23 cellular contexts compared by ENCODE assay signal in the genomic region with DNA sequence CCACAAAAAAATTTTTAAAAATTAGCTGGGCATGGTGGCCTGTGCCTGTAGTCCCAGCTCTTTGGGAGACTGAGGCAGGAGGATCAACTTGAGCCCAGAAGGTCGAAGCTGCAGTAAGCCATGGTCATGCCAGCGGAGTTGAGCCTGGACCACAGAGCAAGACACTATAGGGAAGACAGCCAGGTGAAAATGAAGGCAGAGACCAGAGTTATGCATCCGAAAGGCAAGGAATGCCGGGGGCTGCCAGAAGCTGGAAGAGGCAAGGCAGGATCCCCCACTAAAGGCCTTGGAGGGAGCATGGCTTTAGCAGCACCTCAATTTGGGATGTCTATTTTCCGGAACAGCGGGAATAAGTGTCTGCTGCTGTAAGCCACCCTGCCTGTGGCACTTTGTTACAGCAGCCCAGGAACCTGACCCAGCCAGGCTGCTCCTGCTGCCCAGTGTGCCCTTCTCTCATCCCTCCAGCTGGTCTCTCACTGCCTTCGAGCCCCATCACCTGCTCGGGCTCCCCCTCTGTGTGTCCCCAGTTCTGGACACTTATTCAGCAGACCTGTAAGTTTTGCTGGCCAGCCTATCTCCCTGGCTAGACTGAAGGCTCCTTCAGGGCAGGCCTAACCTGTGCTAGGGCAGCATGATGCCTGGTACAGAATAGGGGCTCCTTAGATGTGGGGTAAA. TPM values are rescaled to one million over a fixed set of nuclear protein-coding genes. Genes with fewer than 3 reads are reported as not detected.
DNase-seq lines count a peak whose midpoint lies in the region; TF ChIP-seq lines count a peak whose summit lies in the region.
"Had no signal": no experiment of that assay in that cellular context is flagged by ENCODE, and none has a peak within 500 bp of the region (broad histone marks: within the 10 kb centered on the region; RNA-seq: fewer than 3 reads in every experiment).

No MANE protein-coding gene starts in this region.

- peak overlapping the region; percentile 15 for H4K91ac ChIP-seq in mesenchymal stem cell (ENCODE audit: low read length)

- H3K36me3 Mint-ChIP-seq in activated naive CD8-positive, alpha-beta T cell treated with anti-CD3 and anti-CD28 coated beads for 36 hours = no peaks in the 10 kb centered on the region
- H3K36me3 Mint-ChIP-seq: activated naive CD4-positive, alpha-beta T cell treated with anti-CD3 and anti-CD28 coated beads, Interleukin-2, amount 50 U/mL, for 24 hours; natural killer cell treated with Interleukin-12 subunit alpha and Interleukin-12 subunit beta and Interleukin-15 and Interleukin-18, amount 100 ng/mL, for 72 hours; stimulated activated memory B cell treated with anti-CD40 and anti-IgM and Interleukin-4, amounts not matched to agents 10 μg/mL and 1 μg/mL and 100 μg/mL, for 72 hours had no signal

- H4K8ac ChIP-seq in mesenchymal stem cell (ENCODE audit: low read length) = no peak overlapping the region

- H3K27ac Mint-ChIP-seq in activated naive CD8-positive, alpha-beta T cell treated with anti-CD3 and anti-CD28 coated beads for 36 hours = no peak overlapping the region
- H3K27ac Mint-ChIP-seq: activated B cell treated with CpG ODN at 0.5 μM for 24 hours; natural killer cell treated with Interleukin-12 subunit alpha and Interleukin-12 subunit beta and Interleukin-15 and Interleukin-18, amount 100 ng/mL, for 72 hours had no signal

- H3K27ac ChIP-seq in HUES6 (ENCODE audit: low read depth, low read length) (no peak overlapping the region), WERI-Rb-1 (peak overlapping the region; percentile 83), mesenchymal stem cell (ENCODE audit: low read length, poor library complexity, severe bottlenecking) (no peak overlapping the region), spleen (no peak overlapping the region)
- H3K27ac ChIP-seq: dorsolateral prefrontal cortex, HL-60, ovary, SJCRH30 had no signal

- H2BK120ac ChIP-seq in mesenchymal stem cell (ENCODE audit: low read depth, low read length) = no peak overlapping the region

- H2AK5ac ChIP-seq in mesenchymal stem cell (ENCODE audit: low read length, severe bottlenecking) = peak overlapping the region; percentile 60

- TF ChIP-seq CTCF in WERI-Rb-1 (IDR thresholded peaks at IDR 0.05; ENCODE audit: low read depth, low read length) (no peak), spleen (IDR thresholded peaks at IDR 0.05 in 8 of 11, conservative IDR thresholded peaks at IDR 0.05 in 3 of 11) (no peak)

- no peaks in the 10 kb centered on the region for H3K27me3 ChIP-seq in HUES6 (ENCODE audit: control insufficient read depth, insufficient read depth, low read length)
- H3K27me3 ChIP-seq in WERI-Rb-1 (ENCODE audit: insufficient read depth, low read depth, severe bottlenecking) = no peaks in the 10 kb centered on the region
- H3K27me3 ChIP-seq in mesenchymal stem cell (ENCODE audit: control insufficient read depth in 1 of 2, insufficient read depth in 1 of 2, low read length in 2 of 2) = no peaks in the 10 kb centered on the region
- no peaks in the 10 kb centered on the region for H3K27me3 ChIP-seq in spleen (replicated peaks in 1 of 7)
- H3K27me3 ChIP-seq: dorsolateral prefrontal cortex, ovary, SJCRH30 had no signal

- no peaks in the 10 kb centered on the region for H3K9me3 Mint-ChIP-seq in activated naive CD8-positive, alpha-beta T cell treated with anti-CD3 and anti-CD28 coated beads for 36 hours
- H3K9me3 Mint-ChIP-seq: activated B cell treated with CpG ODN at 0.5 μM for 24 hours; activated naive CD4-positive, alpha-beta T cell treated with anti-CD3 and anti-CD28 coated beads, Interleukin-2, amount 50 U/mL, for 24 hours; natural killer cell treated with Interleukin-12 subunit alpha and Interleukin-12 subunit beta and Interleukin-15 and Interleukin-18, amount 100 ng/mL, for 72 hours; stimulated activated memory B cell treated with anti-CD40 and anti-IgM and Interleukin-4, amounts not matched to agents 10 μg/mL and 1 μg/mL and 100 μg/mL, for 72 hours had no signal

- no peak overlapping the region for H3K4ac ChIP-seq in mesenchymal stem cell (ENCODE audit: low read depth in 1 of 2, low read length in 2 of 2)

- no peaks in the 10 kb centered on the region for H3K27me3 Mint-ChIP-seq in activated naive CD8-positive, alpha-beta T cell treated with anti-CD3 and anti-CD28 coated beads for 36 hours
- H3K27me3 Mint-ChIP-seq: activated B cell treated with CpG ODN at 0.5 μM for 24 hours; activated naive CD4-positive, alpha-beta T cell treated with anti-CD3 and anti-CD28 coated beads, Interleukin-2, amount 50 U/mL, for 24 hours; natural killer cell treated with Interleukin-12 subunit alpha and Interleukin-12 subunit beta and Interleukin-15 and Interleukin-18, amount 100 ng/mL, for 72 hours; stimulated activated memory B cell treated with anti-CD40 and anti-IgM and Interleukin-4, amounts not matched to agents 10 μg/mL and 1 μg/mL and 100 μg/mL, for 72 hours had no signal

- TF ChIP-seq POLR2A in spleen (IDR thresholded peaks at IDR 0.05) = no peak

- H2AFZ ChIP-seq in mesenchymal stem cell (ENCODE audit: low read depth, low read length) = no peak overlapping the region

- H3K9ac ChIP-seq in HUES6 (ENCODE audit: low read length) (peak overlapping the region; percentile 2), mesenchymal stem cell (ENCODE audit: low read length) (no peak overlapping the region)

- H2BK5ac ChIP-seq in mesenchymal stem cell (ENCODE audit: low read depth, low read length, poor library complexity, severe bottlenecking) = no peak overlapping the region

- H2BK15ac ChIP-seq in mesenchymal stem cell (ENCODE audit: low read depth, poor library complexity, severe bottlenecking) = no peak overlapping the region

- no peak overlapping the region for H3K23ac ChIP-seq in mesenchymal stem cell (ENCODE audit: low read length in 2 of 2)

- DNase-seq in WERI-Rb-1 (no peak), mesenchymal stem cell (no peak), spleen (peak; percentile 65), OCI-M1 (lab: John Stamatoyannopoulos, UW) (no peak), cerebellar cortex (ENCODE audit: low spot score) (no peak)
- DNase-seq in activated naive CD8-positive, alpha-beta T cell treated with anti-CD3 and anti-CD28 coated beads for 36 hours = no peak
- DNase-seq: activated B cell treated with CpG ODN at 0.5 μM for 24 hours; activated CD4-positive, alpha-beta T cell treated with anti-CD3 and anti-CD28 coated beads, Interleukin-2, amount 50 U/mL, for 1 hour; central memory CD4-positive, alpha-beta T cell; dorsolateral prefrontal cortex; left ventricle myocardium inferior; NCI-H1048; NCI-H1694; NCI-H510A treated with DMSO at 0.1 percent for 48 hours; stimulated activated CD4-positive, alpha-beta T cell treated with anti-CD3 and anti-CD28 coated beads, Interleukin-4, amount 100 ng/mL, for 4 hours; T1000 had no signal

- H3K9me3 ChIP-seq in HUES6 (ENCODE audit: control insufficient read depth, insufficient read depth, low read depth, low read length) (no peaks in the 10 kb centered on the region), WERI-Rb-1 (ENCODE audit: severe bottlenecking) (no peaks in the 10 kb centered on the region), mesenchymal stem cell (ENCODE audit: control insufficient read depth, low read length) (no peaks in the 10 kb centered on the region), spleen (no peaks in the 10 kb centered on the region)
- H3K9me3 ChIP-seq: left ventricle myocardium inferior, ovary, SJCRH30 had no signal

- H3K4me1 Mint-ChIP-seq in activated naive CD8-positive, alpha-beta T cell treated with anti-CD3 and anti-CD28 coated beads for 36 hours = peaks cover 40% of the 10 kb centered on the region

- peak overlapping the region in 1 of 2 experiments; percentile 85 for H2BK12ac ChIP-seq in mesenchymal stem cell (ENCODE audit: low read length in 2 of 2)

- WGBS in mesenchymal stem cell = 97% methylated on average over 8 of the region's 8 CpGs
- 87 to 97% (median 95%) methylated on average over 8 of the region's 8 CpGs for WGBS in spleen, 5 donors

- H3K4me3 Mint-ChIP-seq in activated naive CD8-positive, alpha-beta T cell treated with anti-CD3 and anti-CD28 coated beads for 36 hours = no peak overlapping the region
- H3K4me3 Mint-ChIP-seq: activated B cell treated with CpG ODN at 0.5 μM for 24 hours; activated naive CD4-positive, alpha-beta T cell treated with anti-CD3 and anti-CD28 coated beads, Interleukin-2, amount 50 U/mL, for 24 hours; natural killer cell treated with Interleukin-12 subunit alpha and Interleukin-12 subunit beta and Interleukin-15 and Interleukin-18, amount 100 ng/mL, for 72 hours; stimulated activated memory B cell treated with anti-CD40 and anti-IgM and Interleukin-4, amounts not matched to agents 10 μg/mL and 1 μg/mL and 100 μg/mL, for 72 hours had no signal

- no peak overlapping the region for H3K14ac ChIP-seq in mesenchymal stem cell (ENCODE audit: low read length in 2 of 2)

- no peak overlapping the region for H3K4me2 ChIP-seq in mesenchymal stem cell (ENCODE audit: low read length, poor library complexity, severe bottlenecking)

- H3K4me1 ChIP-seq in HUES6 (ENCODE audit: control insufficient read depth, insufficient read depth, low read length) = peaks cover 65% of the 10 kb centered on the region
- H3K4me1 ChIP-seq in mesenchymal stem cell (ENCODE audit: control insufficient read depth, insufficient read depth, low read depth, low read length) = peaks cover 51% of the 10 kb centered on the region
- peaks cover 4 to 36% (median 14%) of the 10 kb centered on the region in 6 donors for H3K4me1 ChIP-seq in spleen

- H3K36me3 ChIP-seq in HUES6 (ENCODE audit: control insufficient read depth, insufficient read depth, low read length) (no peaks in the 10 kb centered on the region), WERI-Rb-1 (no peaks in the 10 kb centered on the region), mesenchymal stem cell (ENCODE audit: control insufficient read depth in 1 of 2, insufficient read depth in 2 of 2, low read depth in 1 of 2, low read length in 2 of 2) (no peaks in the 10 kb centered on the region), spleen (no peaks in the 10 kb centered on the region)
- H3K36me3 ChIP-seq: left ventricle myocardium inferior, ovary, SJCRH30 had no signal

- peak overlapping the region in 1 of 2 experiments; percentile 51 for H3K18ac ChIP-seq in mesenchymal stem cell (ENCODE audit: low read depth in 1 of 2, low read length in 2 of 2)

- H3K79me1 ChIP-seq in mesenchymal stem cell (replicated peaks; ENCODE audit: low read length, poor library complexity, severe bottlenecking) = no peaks in the 10 kb centered on the region

- intact Hi-C loops in spleen (cut with DNase I; ENCODE audit: low total_unique reads) = no loop called here

- H3K4me3 ChIP-seq in HUES6 (ENCODE audit: low read depth, low read length) (no peak overlapping the region), WERI-Rb-1 (ENCODE audit: low read depth, low read length) (no peak overlapping the region), mesenchymal stem cell (ENCODE audit: insufficient read depth in 1 of 2, low read depth in 1 of 2, low read length in 2 of 2) (no peak overlapping the region), spleen (no peak overlapping the region)
- H3K4me3 ChIP-seq: dorsolateral prefrontal cortex, left ventricle myocardium inferior, ovary, SJCRH30 had no signal

RNA-seq across cellular contexts. Expression of gene JADE2, which starts 16.8 kb away (rescaled TPM):
- 19.8 TPM for polyA plus RNA-seq in mesenchymal stem cell (2013, experiment 1 of 2)
- polyA plus RNA-seq in mesenchymal stem cell (2013, experiment 2 of 2) = 17.8 TPM
- total RNA-seq in spleen = 100 to 1,000 TPM in 3 of 7 donors, 10 to 100 TPM in 4; 85.9 to 131 (median 95.9) TPM
- polyA plus RNA-seq in spleen = 10 to 100 TPM; 12.3 to 30.8 (median 14.8) TPM
- 10 to 100 TPM; 80.2 to 80.3 TPM for total RNA-seq in activated naive CD8-positive, alpha-beta T cell treated with anti-CD3 and anti-CD28 coated beads for 36 hours
